Comparison of ENCODE assay signal across 8 cellular contexts in genomic region chr9:72524820-72525539, GRCh38.
DNase-seq lines count a peak whose midpoint lies in the region; ATAC-seq and TF ChIP-seq lines count a peak whose summit lies in the region.

No MANE protein-coding gene starts in this region.

- DNase-seq in AG09319 (ENCODE audit: extremely low read depth, low read depth) (peak; percentile 79), astrocyte of the spinal cord (ENCODE audit: low read depth, low spot score) (peak; percentile 98), left kidney (ENCODE audit: low read depth, low spot score) (peak; percentile 85), middle frontal gyrus (ENCODE audit: extremely low spot score, low spot score) (no peak)

- ATAC-seq in GM18907 (IDR thresholded peaks at IDR 0.05; ENCODE audit: unreplicated experiment) = peak; percentile 46
- no peak for ATAC-seq in GM18909 (IDR thresholded peaks at IDR 0.05; ENCODE audit: poor library complexity, unreplicated experiment)

- no peak for TF ChIP-seq CTCF in AG09319 (IDR thresholded peaks at IDR 0.05; ENCODE audit: low read depth, low read length)
- no peak for TF ChIP-seq CTCF in astrocyte of the spinal cord (IDR thresholded peaks at IDR 0.05; ENCODE audit: low read depth, low read length)

- H3K27ac ChIP-seq in HUES48 (ENCODE audit: low read depth, low read length) (peak overlapping the region; percentile 77), subcutaneous abdominal adipose tissue (ENCODE audit: low read depth, low read length) (peak overlapping the region; percentile 47)

- H3K9ac ChIP-seq in HUES48 (ENCODE audit: low read depth, low read length) (no peak overlapping the region), subcutaneous abdominal adipose tissue (ENCODE audit: low read length in 5 of 5) (no peak overlapping the region)

- H3K27me3 ChIP-seq in HUES48 (ENCODE audit: control insufficient read depth, insufficient read depth, low read length) (no peaks in the 10 kb centered on the region), subcutaneous abdominal adipose tissue (ENCODE audit: control insufficient read depth in 5 of 5, insufficient read depth in 4 of 5, low read length in 5 of 5) (no peaks in the 10 kb centered on the region)

- H3K36me3 ChIP-seq in HUES48 (ENCODE audit: control insufficient read depth, insufficient read depth, low read length) = no peaks in the 10 kb centered on the region
- H3K36me3 ChIP-seq in subcutaneous abdominal adipose tissue (ENCODE audit: control insufficient read depth in 5 of 5, insufficient read depth in 5 of 5, low read length in 5 of 5) = no peaks in the 10 kb centered on the region

- no peaks in the 10 kb centered on the region for H3K9me3 ChIP-seq in HUES48 (ENCODE audit: control insufficient read depth, insufficient read depth, low read length)
- H3K9me3 ChIP-seq in subcutaneous abdominal adipose tissue (ENCODE audit: control insufficient read depth in 5 of 5, low read length in 5 of 5) = no peaks in the 10 kb centered on the region

- no peak overlapping the region for H3K4me3 ChIP-seq in HUES48 (ENCODE audit: low read depth, low read length)
- no peak overlapping the region for H3K4me3 ChIP-seq in astrocyte of the spinal cord (ENCODE audit: low read depth, low read length)
- no peak overlapping the region for H3K4me3 ChIP-seq in subcutaneous abdominal adipose tissue (ENCODE audit: low read depth in 1 of 5, low read length in 5 of 5)

- H3K4me1 ChIP-seq in HUES48 (ENCODE audit: control insufficient read depth, insufficient read depth, low read length) = peaks cover 20% of the 10 kb centered on the region
- H3K4me1 ChIP-seq in subcutaneous abdominal adipose tissue (ENCODE audit: control insufficient read depth in 5 of 5, insufficient read depth in 5 of 5, low read length in 5 of 5) = peaks cover 0 to 23% (median 16%) of the 10 kb centered on the region in 5 donors

- in situ Hi-C loops in astrocyte of the spinal cord (cut with HindIII; ENCODE audit: low sequenced_read_pairs) = no loop called here
